Comparison of ENCODE assay signal across 7 cellular contexts in genomic region chr18:6578686-6579085, GRCh38.
"Had no signal": no experiment of that assay in that cellular context is flagged by ENCODE, and none has a peak within 500 bp of the region (broad histone marks: within the 10 kb centered on the region; RNA-seq: fewer than 3 reads in every experiment).

No MANE protein-coding gene starts in this region.

- H3K4me3 ChIP-seq: GM23338 had no signal

- H3K27ac Mint-ChIP-seq: GM23338, H9, IgD-negative memory B cell had no signal

- H3K4me2 ChIP-seq: GM23338 had no signal

- ATAC-seq: GM23338, HepG2 had no signal

- H3K4me3 Mint-ChIP-seq: GM23338, H9, IgD-negative memory B cell had no signal

- DNase-seq: H9, HCEC 1CT, KBM-7 had no signal

- H3K27me3 Mint-ChIP-seq: IgD-negative memory B cell had no signal

- H3K27ac ChIP-seq: HL-60 had no signal

- H3K36me3 Mint-ChIP-seq: IgD-negative memory B cell had no signal

- H3K4me1 Mint-ChIP-seq: GM23338, IgD-negative memory B cell had no signal
